ENCODE assay signal across 1 cellular context in genomic region chr12:93968518-93968917, GRCh38.
TF ChIP-seq lines count a peak whose summit lies in the region.

No MANE protein-coding gene starts in this region.

TF ChIP-seq in H1, 55 proteins besides CTCF, POLR2A, EP300 and RAD21:
- no peak for TF ChIP-seq ASH2L (IDR thresholded peaks at IDR 0.05; ENCODE audit: low read length)
- TF ChIP-seq SIRT6 (IDR thresholded peaks at IDR 0.05; ENCODE audit: low read length): no peak
- TF ChIP-seq YY1 (IDR thresholded peaks at IDR 0.05; ENCODE audit: low read depth, low read length): no peak
- no peak for TF ChIP-seq SP1 (IDR thresholded peaks at IDR 0.05; ENCODE audit: low read depth, low read length)
- TF ChIP-seq RNF2 (IDR thresholded peaks at IDR 0.05; ENCODE audit: borderline replicate concordance, low read depth, low read length, missing control alignments, poor library complexity, severe bottlenecking): no peak
- no peak for TF ChIP-seq MAFK (IDR thresholded peaks at IDR 0.05; ENCODE audit: low read depth, low read length)
- no peak for TF ChIP-seq POLR2AphosphoS5 (IDR thresholded peaks at IDR 0.05; ENCODE audit: low read depth, low read length)
- TF ChIP-seq JUN (IDR thresholded peaks at IDR 0.05; ENCODE audit: low read depth, low read length): no peak
- no peak for TF ChIP-seq JUND (IDR thresholded peaks at IDR 0.05; ENCODE audit: low read length)
- no peak for TF ChIP-seq EZH2 (IDR thresholded peaks at IDR 0.05; ENCODE audit: low read depth, low read length, severe bottlenecking)
- no peak for TF ChIP-seq SP4 (IDR thresholded peaks at IDR 0.05; ENCODE audit: low read length)
- TF ChIP-seq BACH1 (IDR thresholded peaks at IDR 0.05; ENCODE audit: low read length): no peak
- TF ChIP-seq ZNF274 (IDR thresholded peaks at IDR 0.05; ENCODE audit: borderline replicate concordance, extremely low read depth, low read length): no peak
- TF ChIP-seq SIX5 (IDR thresholded peaks at IDR 0.05; ENCODE audit: low read depth, low read length): no peak
- no peak for TF ChIP-seq TCF12 (IDR thresholded peaks at IDR 0.05; ENCODE audit: low read depth, low read length)
- no peak for TF ChIP-seq KDM1A (IDR thresholded peaks at IDR 0.05; ENCODE audit: borderline replicate concordance, low read length)
- TF ChIP-seq TAF7 (optimal IDR thresholded peaks at IDR 0.05; ENCODE audit: borderline replicate concordance, low read depth, low read length): no peak
